In genomic region chr5:51033215-51033614, GRCh38 we compare ENCODE assay signal across 23 cellular contexts.
A peak's percentile ranks its signal among the peaks of the same experiment; 100 is the strongest.
DNase-seq lines count a peak whose midpoint lies in the region; ATAC-seq and TF ChIP-seq lines count a peak whose summit lies in the region.
"Had no signal": no experiment of that assay in that cellular context is flagged by ENCODE, and none has a peak within 500 bp of the region (broad histone marks: within the 10 kb centered on the region; RNA-seq: fewer than 3 reads in every experiment).

No MANE protein-coding gene starts in this region.

- no peaks in the 10 kb centered on the region for H3K36me3 ChIP-seq in right atrium auricular region
- H3K36me3 ChIP-seq: sigmoid colon, WERI-Rb-1 had no signal

- H3K4me3 ChIP-seq in right atrium auricular region, result no peak overlapping the region
- H3K4me3 ChIP-seq: mucosa of descending colon, sigmoid colon had no signal

- no peak overlapping the region for H3K27ac ChIP-seq in right atrium auricular region
- H3K27ac ChIP-seq: epithelial cell of prostate, sigmoid colon, WERI-Rb-1 had no signal

- ATAC-seq in left ventricle myocardium superior, result peak; percentile 73
- no peak for ATAC-seq in GM18517 (IDR thresholded peaks at IDR 0.05; ENCODE audit: unreplicated experiment)
- ATAC-seq: HCT116, mucosa of descending colon had no signal

- DNase-seq in left ventricle myocardium superior (no peak), right atrium auricular region (ENCODE audit: low spot score) (no peak), NCI-H2029 (lab: John Stamatoyannopoulos, UW) (peak; percentile 67), SHP77 treated with DMSO at 0.1 percent for 48 hours (lab: John Stamatoyannopoulos, UW) (peak; percentile 7), DMS114 treated with DMSO at 0.1 percent for 48 hours (lab: John Stamatoyannopoulos, UW; ENCODE audit: unreplicated experiment) (no peak), HCEC 1CT (no peak), D341Med (ENCODE audit: low spot score) (no peak)
- DNase-seq: activated CD4-positive, alpha-beta T cell treated with anti-CD3 and anti-CD28 coated beads, Interleukin-2, amount 50 U/mL, for 4 hours; activated CD8-positive, alpha-beta memory T cell treated with anti-CD3 and anti-CD28 coated beads, Interleukin-2, amount 50 U/mL, for 4 hours; activated naive CD8-positive, alpha-beta T cell treated with anti-CD3 and anti-CD28 coated beads for 36 hours; C1 segment of cervical spinal cord; cerebellar nuclear complex; foreskin fibroblast; KG1; NCI-H446 treated with DMSO at 0.1 percent for 48 hours; posterior cingulate gyrus; sigmoid colon; SK-N-SH; WERI-Rb-1 had no signal

- no peaks in the 10 kb centered on the region for H3K4me1 ChIP-seq in right atrium auricular region
- H3K4me1 ChIP-seq: sigmoid colon had no signal

- no peaks in the 10 kb centered on the region for H3K27me3 ChIP-seq in right atrium auricular region
- H3K27me3 ChIP-seq: sigmoid colon had no signal

- intact Hi-C loops in left ventricle myocardium superior (cut with micrococcal nuclease), result no loop called here

- no peak for TF ChIP-seq CTCF in right atrium auricular region (IDR thresholded peaks at IDR 0.05)

- H3K9me3 ChIP-seq in right atrium auricular region, result no peaks in the 10 kb centered on the region
- H3K9me3 ChIP-seq: mucosa of descending colon, sigmoid colon, SK-N-SH had no signal

Comparison
In these comparisons a context has a peak if more than half of its experiments do, and no peak if none do; other contexts are left out.
1. DNase-seq: peak in NCI-H2029 (single experiment) and SHP77 treated with DMSO at 0.1 percent for 48 hours (single experiment); none in left ventricle myocardium superior (single experiment), right atrium auricular region (single experiment), DMS114 treated with DMSO at 0.1 percent for 48 hours (single experiment), HCEC 1CT (single experiment) and D341Med (single experiment).